21 cellular contexts compared by ENCODE assay signal in the genomic region with DNA sequence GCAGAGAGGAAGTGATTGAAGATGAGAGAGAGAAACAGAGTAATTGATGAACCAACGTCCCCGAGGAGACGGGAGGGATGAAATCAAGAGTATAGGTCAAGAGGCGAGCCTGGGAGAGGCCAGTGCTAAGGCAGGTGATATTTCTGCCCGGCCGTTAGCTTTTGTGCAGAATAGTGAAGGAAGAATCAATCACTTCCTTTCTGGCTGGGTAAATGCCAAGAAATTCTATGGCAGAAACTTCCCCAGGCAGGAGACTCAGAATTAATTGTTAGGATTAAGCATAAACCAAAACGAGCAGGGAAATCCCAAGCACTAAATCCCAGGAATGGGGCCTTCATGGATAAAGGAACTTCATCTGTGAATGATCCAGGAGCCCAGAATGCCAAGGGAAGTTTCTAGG.
DNase-seq lines count a peak whose midpoint lies in the region; ATAC-seq, FAIRE-seq and TF ChIP-seq lines count a peak whose summit lies in the region.
"Had no signal": no experiment of that assay in that cellular context is flagged by ENCODE, and none has a peak within 500 bp of the region (broad histone marks: within the 10 kb centered on the region; RNA-seq: fewer than 3 reads in every experiment).

No MANE protein-coding gene starts in this region.

- H3K36me3 ChIP-seq in endothelial cell of umbilical vein (ENCODE audit: control insufficient read depth in 2 of 2, extremely low read depth in 1 of 2, insufficient read depth in 2 of 2, low read length in 2 of 2): no peaks in the 10 kb centered on the region
- H3K36me3 ChIP-seq in upper lobe of right lung: no peaks in the 10 kb centered on the region
- H3K36me3 ChIP-seq: HAP-1 had no signal

- TF ChIP-seq POLR2A in endothelial cell of umbilical vein (IDR thresholded peaks at IDR 0.05; ENCODE audit: low read depth, low read length): no peak

- BruUV-seq in endothelial cell of umbilical vein (replicated peaks; lab: Mats Ljungman, UMichigan): no TSS peak

- no peak overlapping the region for H3K27ac ChIP-seq in endothelial cell of umbilical vein (ENCODE audit: insufficient read depth, low read depth, low read length)
- H3K27ac ChIP-seq in upper lobe of right lung: no peak overlapping the region

- no peak for ATAC-seq in HG02840 (IDR thresholded peaks at IDR 0.05; ENCODE audit: low FRiP score, unreplicated experiment)
- ATAC-seq in upper lobe of right lung: no peak

- H3K9me3 Mint-ChIP-seq in nephron: no peaks in the 10 kb centered on the region

- H3K4me3 Mint-ChIP-seq in nephron: no peak overlapping the region
- H3K4me3 Mint-ChIP-seq: CD4-positive, alpha-beta memory T cell; HFFc6 had no signal

- H3K4me3 ChIP-seq in endothelial cell of umbilical vein (replicated peaks in 1 of 3; ENCODE audit: insufficient read depth in 1 of 3, low read depth in 1 of 3, low read length in 3 of 3) (no peak overlapping the region), upper lobe of right lung (no peak overlapping the region)
- H3K4me3 ChIP-seq: HAP-1 had no signal

- peak overlapping the region in 2 of 3 experiments; percentile 34 to 60 for H3K27ac Mint-ChIP-seq in nephron
- H3K27ac Mint-ChIP-seq: CD4-positive, alpha-beta memory T cell; HFFc6 had no signal

- H3K27me3 ChIP-seq in endothelial cell of umbilical vein (ENCODE audit: control insufficient read depth in 2 of 2, insufficient read depth in 2 of 2, low read length in 2 of 2): no peaks in the 10 kb centered on the region
- H3K27me3 ChIP-seq in upper lobe of right lung: no peaks in the 10 kb centered on the region

- CTCF ChIA-PET in endothelial cell of umbilical vein (lab: Charles Lee): interaction anchor here (1.4 kb wide), 1 partner anchor 12 kb away, joined by 5 read pairs; no protein-coding TSS in a partner anchor

- H3K9me1 ChIP-seq in endothelial cell of umbilical vein (replicated peaks; ENCODE audit: control insufficient read depth, extremely low read depth, insufficient read depth, low read length): no peaks in the 10 kb centered on the region

- POLR2A ChIA-PET in endothelial cell of umbilical vein (lab: Charles Lee): no interaction called here

- peaks cover 30% of the 10 kb centered on the region for H3K4me1 Mint-ChIP-seq in nephron
- H3K4me1 Mint-ChIP-seq: CD4-positive, alpha-beta memory T cell had no signal

- no peaks in the 10 kb centered on the region for H3K36me3 Mint-ChIP-seq in nephron (ENCODE audit: low read depth)
- H3K36me3 Mint-ChIP-seq: CD4-positive, alpha-beta memory T cell had no signal

- no peaks in the 10 kb centered on the region for H3K27me3 Mint-ChIP-seq in nephron (ENCODE audit: low read depth)
- H3K27me3 Mint-ChIP-seq: CD4-positive, alpha-beta memory T cell had no signal

- no peaks in the 10 kb centered on the region for H3K9me3 ChIP-seq in endothelial cell of umbilical vein (replicated peaks; ENCODE audit: control insufficient read depth, insufficient read depth, low read length)
- no peaks in the 10 kb centered on the region for H3K9me3 ChIP-seq in upper lobe of right lung
- H3K9me3 ChIP-seq: HAP-1 had no signal

- dilution Hi-C loops in endothelial cell of umbilical vein (cut with MboI; ENCODE audit: extremely low pct_ligation_motif_present, low sequenced_read_pairs): no loop called here

- no peak overlapping the region for H3K9ac ChIP-seq in endothelial cell of umbilical vein (replicated peaks; ENCODE audit: extremely low read depth, insufficient read depth, low read length)

- H3K4me2 ChIP-seq in endothelial cell of umbilical vein (ENCODE audit: insufficient read depth, low read length): no peak overlapping the region

- intact Hi-C loops in endothelial cell of umbilical vein (cut with micrococcal nuclease) (loop anchor here (2.0 kb wide), 1 partner anchor 36 kb away; no protein-coding TSS in a partner anchor), upper lobe of right lung (cut with DNase I) (no loop called here)

- H3K79me2 ChIP-seq in endothelial cell of umbilical vein (ENCODE audit: control insufficient read depth, insufficient read depth, low read length): no peaks in the 10 kb centered on the region

- TF ChIP-seq CTCF in endothelial cell of umbilical vein (IDR thresholded peaks at IDR 0.05; ENCODE audit: extremely low read depth in 1 of 2, insufficient read depth in 1 of 2, low read depth in 1 of 2, low read length in 2 of 2) (no peak), nephron (IDR thresholded peaks at IDR 0.05; ENCODE audit: unreplicated experiment in 3 of 3) (no peak), upper lobe of right lung (IDR thresholded peaks at IDR 0.05) (no peak)

- peak overlapping the region; percentile 64 for H2AFZ ChIP-seq in endothelial cell of umbilical vein (ENCODE audit: low read depth, low read length)

- peak; percentile 62 for FAIRE-seq in endothelial cell of umbilical vein (lab: Jason Lieb, UNC)
- FAIRE-seq: GM12891, GM18507, H54 had no signal

- DNase-seq in astrocyte of the hippocampus (ENCODE audit: low read depth, low spot score): peak; percentile 14
- DNase-seq in endothelial cell of umbilical vein (ENCODE audit: low read depth, low spot score): peak; percentile 63
- DNase-seq in renal cortical epithelial cell (ENCODE audit: low read depth): peak; percentile 31
- DNase-seq in NCI-H128 (lab: John Stamatoyannopoulos, UW; ENCODE audit: unreplicated experiment): no peak
- DNase-seq in upper lobe of right lung: no peak
- DNase-seq in HT-29 (ENCODE audit: low spot score): no peak
- DNase-seq: C1 segment of cervical spinal cord; Calu3; CD4-positive, alpha-beta memory T cell; COR-L47; DMS53; DMS79 treated with DMSO at 0.1 percent for 48 hours; GF-D8; GOT3; HFFc6 had no signal

- no peaks in the 10 kb centered on the region for H4K20me1 ChIP-seq in endothelial cell of umbilical vein (replicated peaks; ENCODE audit: control insufficient read depth, extremely low read depth, insufficient read depth, low read length)

- H3K4me1 ChIP-seq in endothelial cell of umbilical vein (ENCODE audit: control insufficient read depth, extremely low read depth, insufficient read depth, low read length) (peaks cover 11% of the 10 kb centered on the region), upper lobe of right lung (peaks cover 3% of the 10 kb centered on the region)
- H3K4me1 ChIP-seq: HAP-1 had no signal

TF ChIP-seq in endothelial cell of umbilical vein, 7 proteins besides CTCF, POLR2A, EP300 and RAD21:
- TF ChIP-seq, protein P1, sequence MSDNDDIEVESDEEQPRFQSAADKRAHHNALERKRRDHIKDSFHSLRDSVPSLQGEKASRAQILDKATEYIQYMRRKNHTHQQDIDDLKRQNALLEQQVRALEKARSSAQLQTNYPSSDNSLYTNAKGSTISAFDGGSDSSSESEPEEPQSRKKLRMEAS (IDR thresholded peaks at IDR 0.05; ENCODE audit: insufficient read depth, insufficient read length): no peak
- no peak for TF ChIP-seq POLR2AphosphoS5 (IDR thresholded peaks at IDR 0.05; ENCODE audit: insufficient read depth, low read depth, low read length)
- no peak for TF ChIP-seq MYC (IDR thresholded peaks at IDR 0.05; ENCODE audit: low read depth, low read length)
- no peak for TF ChIP-seq JUN (IDR thresholded peaks at IDR 0.05; ENCODE audit: borderline replicate concordance, insufficient read depth, insufficient read length, low read depth)
- no peak for TF ChIP-seq GATA2 (IDR thresholded peaks at IDR 0.05; ENCODE audit: insufficient read depth, insufficient read length, low read depth, low read length)
- TF ChIP-seq EZH2 (IDR thresholded peaks at IDR 0.05; ENCODE audit: borderline replicate concordance, low read depth, low read length, severe bottlenecking): no peak
- TF ChIP-seq FOS (IDR thresholded peaks at IDR 0.05; ENCODE audit: borderline replicate concordance, insufficient read depth, low read length): no peak

Comparison
In these comparisons a context has a peak if more than half of its experiments do, and no peak if none do; other contexts are left out.
1. DNase-seq: peak in astrocyte of the hippocampus (single experiment), endothelial cell of umbilical vein (single experiment) and renal cortical epithelial cell (single experiment); none in NCI-H128 (single experiment), upper lobe of right lung (single experiment) and HT-29 (single experiment).